ENCODE assay signal across 8 cellular contexts in genomic region chr5:138339464-138339863, GRCh38. TPM values are rescaled to one million over a fixed set of nuclear protein-coding genes. Genes with fewer than 3 reads are reported as not detected.
A peak's percentile ranks its signal among the peaks of the same experiment; 100 is the strongest.
DNase-seq lines count a peak whose midpoint lies in the region; ATAC-seq and TF ChIP-seq lines count a peak whose summit lies in the region.

No MANE protein-coding gene starts in this region.

- peak overlapping the region; percentile 87 for H3K4me3 ChIP-seq in Caco-2 (ENCODE audit: low read depth, low read length)
- peak overlapping the region; percentile 88 for H3K4me3 ChIP-seq in OCI-LY1 (ENCODE audit: low read depth, low read length, poor library complexity, severe bottlenecking)
- peak overlapping the region; percentile 83 to 95 for H3K4me3 ChIP-seq in neutrophil (ENCODE audit: low read depth in 1 of 2, low read length in 1 of 2)

- intact Hi-C loops in Caco-2 (cut with micrococcal nuclease; ENCODE audit: unreplicated experiment): no loop called here

- peaks cover 16% of the 10 kb centered on the region for H3K4me1 Mint-ChIP-seq in Caco-2 (ENCODE audit: low read depth, unreplicated experiment)
- peaks cover 23 to 34% of the 10 kb centered on the region in 2 donors for H3K4me1 Mint-ChIP-seq in effector memory CD8-positive, alpha-beta T cell (ENCODE audit: low read depth in 2 of 2)

- H3K9me3 Mint-ChIP-seq in Caco-2 (ENCODE audit: unreplicated experiment): no peaks in the 10 kb centered on the region
- H3K9me3 Mint-ChIP-seq in effector memory CD8-positive, alpha-beta T cell: no peaks in the 10 kb centered on the region

- H4K20me1 ChIP-seq in OCI-LY1 (ENCODE audit: insufficient read depth, low read length): no peaks in the 10 kb centered on the region

- BruUV-seq in Caco-2 (replicated peaks; lab: Mats Ljungman, UMichigan): no TSS peak

- H3K9me3 ChIP-seq in Caco-2 (no peaks in the 10 kb centered on the region), OCI-LY1 (ENCODE audit: low read length) (no peaks in the 10 kb centered on the region), neutrophil (no peaks in the 10 kb centered on the region)

- ATAC-seq in effector memory CD8-positive, alpha-beta T cell (replicated peaks): no peak
- ATAC-seq in GM18909 (IDR thresholded peaks at IDR 0.05; ENCODE audit: poor library complexity, unreplicated experiment) (no peak), HG03175 (IDR thresholded peaks at IDR 0.05; ENCODE audit: unreplicated experiment) (no peak), HG02970 (IDR thresholded peaks at IDR 0.05; ENCODE audit: low FRiP score, unreplicated experiment) (no peak)

- peak overlapping the region; percentile 99 for H3K4me2 ChIP-seq in OCI-LY1 (ENCODE audit: low read length)

- peaks cover 23% of the 10 kb centered on the region for H3K79me2 ChIP-seq in OCI-LY1 (ENCODE audit: insufficient read depth, low read length)

- H3K36me3 Mint-ChIP-seq in Caco-2 (ENCODE audit: insufficient read depth, unreplicated experiment): peaks cover 46% of the 10 kb centered on the region
- H3K36me3 Mint-ChIP-seq in effector memory CD8-positive, alpha-beta T cell (ENCODE audit: insufficient read depth): peaks cover 42% of the 10 kb centered on the region

- H3K4me1 ChIP-seq in Caco-2: peaks cover 19% of the 10 kb centered on the region
- peaks cover 31% of the 10 kb centered on the region for H3K4me1 ChIP-seq in OCI-LY1 (ENCODE audit: insufficient read depth, low read length, severe bottlenecking)
- peaks cover 59 to 64% of the 10 kb centered on the region in 2 experiments for H3K4me1 ChIP-seq in neutrophil (ENCODE audit: control insufficient read depth in 1 of 2, insufficient read depth in 1 of 2, low read depth in 1 of 2, low read length in 1 of 2)

- no peaks in the 10 kb centered on the region for H3K27me3 Mint-ChIP-seq in Caco-2 (ENCODE audit: insufficient read depth, unreplicated experiment)
- no peaks in the 10 kb centered on the region for H3K27me3 Mint-ChIP-seq in effector memory CD8-positive, alpha-beta T cell

- DNase-seq in Caco-2: no peak
- no peak for DNase-seq in effector memory CD8-positive, alpha-beta T cell
- no peak for DNase-seq in NCI-H2029 treated with DMSO at 0.1 percent for 48 hours (lab: John Stamatoyannopoulos, UW)

- CTCF ChIA-PET in Caco-2 (lab: Charles Lee): interaction anchor here (3.3 kb wide), 1 partner anchor 13 kb away, joined by 54 read pairs; the partner anchor contains the start of gene KDM3B

- no peaks in the 10 kb centered on the region for H3K9me2 ChIP-seq in OCI-LY1 (ENCODE audit: low read depth, low read length)

- TF ChIP-seq CTCF in Caco-2 (IDR thresholded peaks at IDR 0.05; ENCODE audit: insufficient read depth in 1 of 2, low read depth in 1 of 2, low read length in 1 of 2, severe bottlenecking in 1 of 2, unreplicated experiment in 1 of 2) (no peak), OCI-LY1 (IDR thresholded peaks at IDR 0.05; ENCODE audit: low read length) (no peak), neutrophil (IDR thresholded peaks at IDR 0.05) (no peak)

- H3K36me3 ChIP-seq in Caco-2 (ENCODE audit: control insufficient read depth, insufficient read depth, low read length) (peaks cover 4% of the 10 kb centered on the region; the same call in 1 of the 2 replicates), OCI-LY1 (ENCODE audit: insufficient read depth, low read length) (peaks cover 34% of the 10 kb centered on the region), neutrophil (peaks cover 35% of the 10 kb centered on the region)

- H3K27ac ChIP-seq in OCI-LY1 (ENCODE audit: low read depth, low read length, poor library complexity, severe bottlenecking): peak overlapping the region; percentile 39
- H3K27ac ChIP-seq in neutrophil: peak overlapping the region; percentile 99

- H3K9ac ChIP-seq in OCI-LY1 (ENCODE audit: low read length): peak overlapping the region; percentile 82

- peak overlapping the region; percentile 90 for H3K4me3 Mint-ChIP-seq in Caco-2 (ENCODE audit: unreplicated experiment)
- peak overlapping the region; percentile 87 to 90 for H3K4me3 Mint-ChIP-seq in effector memory CD8-positive, alpha-beta T cell

- no peaks in the 10 kb centered on the region for H3F3A ChIP-seq in OCI-LY1 (ENCODE audit: insufficient read depth, low read length)

- POLR2A ChIA-PET in Caco-2 (lab: Charles Lee): interaction anchor here (1.2 to 1.3 kb wide), 2 partner anchors 12 to 14 kb away, joined by 4 read pairs; no protein-coding TSS in a partner anchor

- H2AFZ ChIP-seq in OCI-LY1 (ENCODE audit: low read length): no peak overlapping the region

- H3K27me3 ChIP-seq in Caco-2 (replicated peaks; ENCODE audit: control insufficient read depth, insufficient read depth, low read length) (no peaks in the 10 kb centered on the region), OCI-LY1 (ENCODE audit: insufficient read depth, low read length) (no peaks in the 10 kb centered on the region), neutrophil (no peaks in the 10 kb centered on the region)

- H3K27ac Mint-ChIP-seq in Caco-2 (ENCODE audit: unreplicated experiment): peak overlapping the region; percentile 100
- H3K27ac Mint-ChIP-seq in effector memory CD8-positive, alpha-beta T cell: peak overlapping the region; percentile 69 to 99

RNA-seq across cellular contexts. Expression of gene FAM53C, which starts 1.4 kb away (rescaled TPM):
- total RNA-seq in Caco-2 (2022): 32.6 and 33.3 TPM in 2 replicates

RNA-seq across cellular contexts. Expression of gene CDC25C, which starts 7.9 kb away (rescaled TPM):
- total RNA-seq in Caco-2 (2022): 22.7 and 22.9 TPM in 2 replicates

RNA-seq across cellular contexts. Expression of gene KDM3B, which starts 13.0 kb away (rescaled TPM):
- total RNA-seq in Caco-2 (2022): 71.8 and 77.9 TPM in 2 replicates
